16 cellular contexts compared by ENCODE assay signal in the genomic region with DNA sequence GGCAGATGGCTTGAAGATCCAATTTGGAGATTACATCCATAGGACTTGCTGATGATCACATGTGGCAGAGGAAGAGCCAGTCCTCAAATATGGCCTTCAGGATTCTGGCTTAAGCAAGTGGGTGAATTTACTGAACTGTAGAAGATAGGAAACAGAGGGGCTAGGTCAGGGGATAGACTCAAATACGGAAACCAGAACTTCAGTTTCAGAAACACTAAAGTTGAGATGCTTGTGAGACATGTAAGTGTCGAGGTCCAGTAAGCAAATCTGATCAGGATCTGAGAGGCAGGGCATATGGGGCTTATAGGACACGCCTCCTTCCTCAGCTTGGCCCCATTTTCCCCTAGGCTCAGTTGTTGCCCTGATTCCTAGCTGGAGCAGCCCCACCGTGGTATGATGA.
DNase-seq lines count a peak whose midpoint lies in the region; ATAC-seq, FAIRE-seq and TF ChIP-seq lines count a peak whose summit lies in the region.
"Had no signal": no experiment of that assay in that cellular context is flagged by ENCODE, and none has a peak within 500 bp of the region (broad histone marks: within the 10 kb centered on the region; RNA-seq: fewer than 3 reads in every experiment).

No MANE protein-coding gene starts in this region.

- H3K27ac Mint-ChIP-seq in CD8-positive, alpha-beta memory T cell, result peak overlapping the region; percentile 23 to 97 (median 84)
- peak overlapping the region; percentile 95 for H3K27ac Mint-ChIP-seq in central memory CD8-positive, alpha-beta T cell (ENCODE audit: low read depth)

- POLR2A ChIA-PET in CD8-positive, alpha-beta memory T cell (lab: Charles Lee), result no interaction called here

- H3K27me3 Mint-ChIP-seq in CD8-positive, alpha-beta memory T cell, result no peaks in the 10 kb centered on the region
- H3K27me3 Mint-ChIP-seq in central memory CD8-positive, alpha-beta T cell, result no peaks in the 10 kb centered on the region

- no peak for FAIRE-seq in HTR-8/SVneo (lab: Jason Lieb, UNC)
- FAIRE-seq: H1, small intestine had no signal

- peaks cover 48% of the 10 kb centered on the region for H3K4me1 ChIP-seq in CD8-positive, alpha-beta memory T cell (ENCODE audit: insufficient read depth, low read length)

- no peaks in the 10 kb centered on the region for H3K27me3 ChIP-seq in CD8-positive, alpha-beta memory T cell (ENCODE audit: insufficient read depth, low read length, poor library complexity, severe bottlenecking)
- H3K27me3 ChIP-seq: BLaER1 treated with 17β-estradiol and CSF1 and Interleukin-3, amounts not matched to agents 10 nM and 100 nM; hepatocyte; stomach had no signal

- no peaks in the 10 kb centered on the region for H3K9me3 ChIP-seq in CD8-positive, alpha-beta memory T cell (ENCODE audit: low read length)

- no peaks in the 10 kb centered on the region for H3K36me3 ChIP-seq in CD8-positive, alpha-beta memory T cell (ENCODE audit: insufficient read depth, low read length)
- H3K36me3 ChIP-seq: BLaER1 treated with 17β-estradiol and CSF1 and Interleukin-3, amounts not matched to agents 10 nM and 100 nM; stomach had no signal

- in situ Hi-C loops in GM13977 (cut with MboI; ENCODE audit: low pct_unique_long_range_greater_than_20kb, low sequenced_read_pairs, unreplicated experiment), result no loop called here

- CTCF ChIA-PET in CD8-positive, alpha-beta memory T cell (lab: Charles Lee), result no interaction called here

- DNase-seq in CD8-positive, alpha-beta memory T cell, result no peak
- DNase-seq in GM13977 (ENCODE audit: low spot score) (peak; percentile 65), NCI-H82 (lab: John Stamatoyannopoulos, UW) (peak; percentile 97), HTR-8/SVneo (ENCODE audit: insufficient read length, low spot score) (no peak), DMS153 (lab: John Stamatoyannopoulos, UW) (no peak)
- no peak for DNase-seq in central memory CD8-positive, alpha-beta T cell (ENCODE audit: low spot score in 2 of 2)
- DNase-seq: activated naive CD4-positive, alpha-beta T cell treated with anti-CD3 and anti-CD28 coated beads, Interleukin-2, amount 50 U/mL, for 16 hours; effector CD4-positive, alpha-beta T cell; EL; small intestine; stomach had no signal

- peaks cover 0 to 8% (median 5%) of the 10 kb centered on the region in 5 donors for H3K9me3 Mint-ChIP-seq in CD8-positive, alpha-beta memory T cell
- H3K9me3 Mint-ChIP-seq in central memory CD8-positive, alpha-beta T cell, result peaks cover 13% of the 10 kb centered on the region

- H3K4me3 Mint-ChIP-seq in CD8-positive, alpha-beta memory T cell, result peak overlapping the region in 1 of 7 donors; percentile 18
- H3K4me3 Mint-ChIP-seq in central memory CD8-positive, alpha-beta T cell, result no peak overlapping the region

- H3K27ac ChIP-seq in CD8-positive, alpha-beta memory T cell (ENCODE audit: low read depth, low read length), result no peak overlapping the region
- H3K27ac ChIP-seq: hepatocyte, stomach had no signal

- no peak overlapping the region for H3K4me3 ChIP-seq in CD8-positive, alpha-beta memory T cell (ENCODE audit: low read length)
- H3K4me3 ChIP-seq: BLaER1 treated with 17β-estradiol and CSF1 and Interleukin-3, amounts not matched to agents 10 nM and 100 nM; hepatocyte; stomach had no signal

- no peak for ATAC-seq in central memory CD8-positive, alpha-beta T cell (replicated peaks; ENCODE audit: extremely low read depth, poor library complexity, severe bottlenecking)
- ATAC-seq in GM18511 (IDR thresholded peaks at IDR 0.05; ENCODE audit: unreplicated experiment) (no peak), HG02973 (IDR thresholded peaks at IDR 0.05; ENCODE audit: unreplicated experiment) (no peak)

- peaks cover 51 to 57% (median 52%) of the 10 kb centered on the region in 3 donors for H3K4me1 Mint-ChIP-seq in CD8-positive, alpha-beta memory T cell
- H3K4me1 Mint-ChIP-seq in central memory CD8-positive, alpha-beta T cell, result peaks cover 53% of the 10 kb centered on the region

- H3K36me3 Mint-ChIP-seq in CD8-positive, alpha-beta memory T cell, result peaks cover 0 to 15% (median 6%) of the 10 kb centered on the region in 3 donors
- H3K36me3 Mint-ChIP-seq in central memory CD8-positive, alpha-beta T cell (ENCODE audit: insufficient read depth), result peaks cover 2% of the 10 kb centered on the region

- no peak for TF ChIP-seq CTCF in GM13977 (IDR thresholded peaks at IDR 0.05; ENCODE audit: extremely low read depth, insufficient read depth, missing control alignments)

Comparison
In these comparisons a context has a peak if more than half of its experiments do, and no peak if none do; other contexts are left out.
1. DNase-seq: peak in GM13977 (single experiment) and NCI-H82 (single experiment); none in CD8-positive, alpha-beta memory T cell (0 of 5), central memory CD8-positive, alpha-beta T cell (0 of 2), HTR-8/SVneo (single experiment) and DMS153 (single experiment).